ENCODE assay signal across 15 cellular contexts in the genomic region with DNA sequence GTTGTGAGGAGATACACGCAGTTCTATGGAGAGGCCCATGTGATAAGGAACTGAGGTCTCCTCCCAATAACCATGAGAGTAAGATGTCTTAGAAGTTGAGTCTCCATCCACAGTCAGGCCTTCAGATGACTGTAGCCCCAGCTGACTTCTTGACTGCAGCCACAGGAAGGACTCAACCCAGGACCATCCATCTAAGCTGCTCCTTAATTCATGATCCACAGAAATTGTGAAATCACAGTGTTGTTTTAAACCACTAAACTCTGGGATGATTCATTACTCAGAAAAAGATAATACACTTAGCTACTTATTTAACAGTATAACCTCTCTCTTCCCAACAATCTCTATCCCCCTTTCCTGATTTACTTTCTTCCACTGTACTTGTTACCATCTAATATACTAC.
"Had no signal": no experiment of that assay in that cellular context is flagged by ENCODE, and none has a peak within 500 bp of the region (broad histone marks: within the 10 kb centered on the region; RNA-seq: fewer than 3 reads in every experiment).

No MANE protein-coding gene starts in this region.

- H3K36me3 ChIP-seq: colonic mucosa, thoracic aorta, upper lobe of right lung, WERI-Rb-1 had no signal

- H3K4me3 ChIP-seq: body of pancreas, colonic mucosa, thoracic aorta, upper lobe of right lung had no signal

- H3K27me3 ChIP-seq: body of pancreas, colonic mucosa, upper lobe of right lung had no signal

- H3K4me1 ChIP-seq: body of pancreas, colonic mucosa, parathyroid adenoma, upper lobe of right lung had no signal

- ATAC-seq: body of pancreas; esophagus mucosa; left lobe of liver; stimulated activated naive B cell treated with anti-CD40 and anti-IgM and Interleukin-4, amounts not matched to agents 10 μg/mL and 1 μg/mL and 100 μg/mL, for 72 hours; upper lobe of right lung had no signal

- DNase-seq: activated CD4-positive, alpha-beta T cell treated with anti-CD3 and anti-CD28 coated beads, Interleukin-2, amount 50 U/mL, for 4 hours; body of pancreas; central memory CD4-positive, alpha-beta T cell; colonic mucosa; foreskin melanocyte; glutamatergic neuron; hippocampal formation; midbrain; stimulated activated naive B cell treated with anti-CD40 and anti-IgM and Interleukin-4, amounts not matched to agents 10 μg/mL and 1 μg/mL and 100 μg/mL, for 72 hours; upper lobe of right lung; WERI-Rb-1 had no signal

- H3K9ac ChIP-seq: parathyroid adenoma had no signal

- H3K27ac ChIP-seq: body of pancreas, colonic mucosa, parathyroid adenoma, thoracic aorta, upper lobe of right lung, WERI-Rb-1 had no signal

- H3K9me3 ChIP-seq: body of pancreas, colonic mucosa, thoracic aorta, upper lobe of right lung had no signal

- H2AFZ ChIP-seq: parathyroid adenoma had no signal

- H3K79me2 ChIP-seq: parathyroid adenoma had no signal
